1 cellular context compared by ENCODE assay signal in genomic region chr1:209886219-209886536, GRCh38.
TF ChIP-seq lines count a peak whose summit lies in the region.

No MANE protein-coding gene starts in this region.

TF ChIP-seq in GM23338, 12 proteins besides CTCF, POLR2A, EP300 and RAD21 (continued from another document):
- TF ChIP-seq, protein P1, sequence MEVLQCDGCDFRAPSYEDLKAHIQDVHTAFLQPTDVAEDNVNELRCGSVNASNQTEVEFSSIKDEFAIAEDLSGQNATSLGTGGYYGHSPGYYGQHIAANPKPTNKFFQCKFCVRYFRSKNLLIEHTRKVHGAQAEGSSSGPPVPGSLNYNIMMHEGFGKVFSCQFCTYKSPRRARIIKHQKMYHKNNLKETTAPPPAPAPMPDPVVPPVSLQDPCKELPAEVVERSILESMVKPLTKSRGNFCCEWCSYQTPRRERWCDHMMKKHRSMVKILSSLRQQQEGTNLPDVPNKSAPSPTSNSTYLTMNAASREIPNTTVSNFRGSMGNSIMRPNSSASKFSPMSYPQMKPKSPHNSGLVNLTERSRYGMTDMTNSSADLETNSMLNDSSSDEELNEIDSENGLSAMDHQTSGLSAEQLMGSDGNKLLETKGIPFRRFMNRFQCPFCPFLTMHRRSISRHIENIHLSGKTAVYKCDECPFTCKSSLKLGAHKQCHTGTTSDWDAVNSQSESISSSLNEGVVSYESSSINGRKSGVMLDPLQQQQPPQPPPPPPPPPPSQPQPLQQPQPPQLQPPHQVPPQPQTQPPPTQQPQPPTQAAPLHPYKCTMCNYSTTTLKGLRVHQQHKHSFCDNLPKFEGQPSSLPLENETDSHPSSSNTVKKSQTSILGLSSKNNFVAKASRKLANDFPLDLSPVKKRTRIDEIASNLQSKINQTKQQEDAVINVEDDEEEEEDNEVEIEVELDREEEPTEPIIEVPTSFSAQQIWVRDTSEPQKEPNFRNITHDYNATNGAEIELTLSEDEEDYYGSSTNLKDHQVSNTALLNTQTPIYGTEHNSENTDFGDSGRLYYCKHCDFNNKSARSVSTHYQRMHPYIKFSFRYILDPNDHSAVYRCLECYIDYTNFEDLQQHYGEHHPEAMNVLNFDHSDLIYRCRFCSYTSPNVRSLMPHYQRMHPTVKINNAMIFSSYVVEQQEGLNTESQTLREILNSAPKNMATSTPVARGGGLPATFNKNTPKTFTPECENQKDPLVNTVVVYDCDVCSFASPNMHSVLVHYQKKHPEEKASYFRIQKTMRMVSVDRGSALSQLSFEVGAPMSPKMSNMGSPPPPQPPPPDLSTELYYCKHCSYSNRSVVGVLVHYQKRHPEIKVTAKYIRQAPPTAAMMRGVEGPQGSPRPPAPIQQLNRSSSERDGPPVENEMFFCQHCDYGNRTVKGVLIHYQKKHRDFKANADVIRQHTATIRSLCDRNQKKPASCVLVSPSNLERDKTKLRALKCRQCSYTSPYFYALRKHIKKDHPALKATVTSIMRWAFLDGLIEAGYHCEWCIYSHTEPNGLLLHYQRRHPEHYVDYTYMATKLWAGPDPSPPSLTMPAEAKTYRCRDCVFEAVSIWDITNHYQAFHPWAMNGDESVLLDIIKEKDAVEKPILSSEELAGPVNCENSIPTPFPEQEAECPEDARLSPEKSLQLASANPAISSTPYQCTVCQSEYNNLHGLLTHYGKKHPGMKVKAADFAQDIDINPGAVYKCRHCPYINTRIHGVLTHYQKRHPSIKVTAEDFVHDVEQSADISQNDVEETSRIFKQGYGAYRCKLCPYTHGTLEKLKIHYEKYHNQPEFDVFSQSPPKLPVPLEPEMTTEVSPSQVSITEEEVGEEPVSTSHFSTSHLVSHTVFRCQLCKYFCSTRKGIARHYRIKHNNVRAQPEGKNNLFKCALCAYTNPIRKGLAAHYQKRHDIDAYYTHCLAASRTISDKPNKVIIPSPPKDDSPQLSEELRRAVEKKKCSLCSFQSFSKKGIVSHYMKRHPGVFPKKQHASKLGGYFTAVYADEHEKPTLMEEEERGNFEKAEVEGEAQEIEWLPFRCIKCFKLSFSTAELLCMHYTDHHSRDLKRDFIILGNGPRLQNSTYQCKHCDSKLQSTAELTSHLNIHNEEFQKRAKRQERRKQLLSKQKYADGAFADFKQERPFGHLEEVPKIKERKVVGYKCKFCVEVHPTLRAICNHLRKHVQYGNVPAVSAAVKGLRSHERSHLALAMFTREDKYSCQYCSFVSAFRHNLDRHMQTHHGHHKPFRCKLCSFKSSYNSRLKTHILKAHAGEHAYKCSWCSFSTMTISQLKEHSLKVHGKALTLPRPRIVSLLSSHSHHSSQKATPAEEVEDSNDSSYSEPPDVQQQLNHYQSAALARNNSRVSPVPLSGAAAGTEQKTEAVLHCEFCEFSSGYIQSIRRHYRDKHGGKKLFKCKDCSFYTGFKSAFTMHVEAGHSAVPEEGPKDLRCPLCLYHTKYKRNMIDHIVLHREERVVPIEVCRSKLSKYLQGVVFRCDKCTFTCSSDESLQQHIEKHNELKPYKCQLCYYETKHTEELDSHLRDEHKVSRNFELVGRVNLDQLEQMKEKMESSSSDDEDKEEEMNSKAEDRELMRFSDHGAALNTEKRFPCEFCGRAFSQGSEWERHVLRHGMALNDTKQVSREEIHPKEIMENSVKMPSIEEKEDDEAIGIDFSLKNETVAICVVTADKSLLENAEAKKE (CRISPR knock-in tag; IDR thresholded peaks at IDR 0.05) = no peak
